In genomic region chr1:1687846-1688245, GRCh38 we compare ENCODE assay signal across 23 cellular contexts. TPM values are rescaled to one million over a fixed set of nuclear protein-coding genes. Genes with fewer than 3 reads are reported as not detected.
DNase-seq lines count a peak whose midpoint lies in the region; ATAC-seq and TF ChIP-seq lines count a peak whose summit lies in the region.
"Had no signal": no experiment of that assay in that cellular context is flagged by ENCODE, and none has a peak within 500 bp of the region (broad histone marks: within the 10 kb centered on the region; RNA-seq: fewer than 3 reads in every experiment).

No MANE protein-coding gene starts in this region.

- POLR2A ChIA-PET in SK-N-SH (lab: Yijun Ruan, JAX), result no interaction called here

- H2BK20ac ChIP-seq in H9 (ENCODE audit: low read depth, low read length, poor library complexity, severe bottlenecking), result no peak overlapping the region

- H3K23ac ChIP-seq in H9 (ENCODE audit: insufficient read length, low read depth, low read length), result no peak overlapping the region

- H3K36me3 Mint-ChIP-seq in H9 (ENCODE audit: insufficient read depth in 1 of 3, low read depth in 3 of 3), result peaks cover 8 to 10% (median 9%) of the 10 kb centered on the region in 3 experiments; a peak in 5 of 7 replicates
- H3K36me3 Mint-ChIP-seq in central memory CD8-positive, alpha-beta T cell (ENCODE audit: insufficient read depth), result peaks cover 25% of the 10 kb centered on the region
- peaks cover 17% of the 10 kb centered on the region for H3K36me3 Mint-ChIP-seq in neural progenitor cell

- peaks cover 10% of the 10 kb centered on the region for H3F3A ChIP-seq in SK-N-SH (replicated peaks; ENCODE audit: insufficient read depth)
- H3F3A ChIP-seq in neural progenitor cell (ENCODE audit: low read depth), result peaks cover 9% of the 10 kb centered on the region

- H3K4me3 ChIP-seq in SK-N-SH (ENCODE audit: low read depth in 2 of 2, low read length in 1 of 2) (no peak overlapping the region), neural progenitor cell (no peak overlapping the region), foreskin fibroblast (ENCODE audit: low read depth in 1 of 2, low read length in 2 of 2) (no peak overlapping the region), MG63 (no peak overlapping the region)
- H3K4me3 ChIP-seq: esophagus squamous epithelium, HAP-1, sigmoid colon, SJSA1, upper lobe of right lung had no signal

- H3K4me2 ChIP-seq in SK-N-SH (no peak overlapping the region), H9 (ENCODE audit: insufficient read depth, insufficient read length, low read length) (no peak overlapping the region), neural progenitor cell (no peak overlapping the region)

- no peak for ATAC-seq in SK-N-SH treated with all-trans-retinoic acid at 6 μM for 48 hours
- ATAC-seq in central memory CD8-positive, alpha-beta T cell (replicated peaks; ENCODE audit: extremely low read depth, poor library complexity, severe bottlenecking), result no peak
- ATAC-seq: stimulated activated naive CD8-positive, alpha-beta T cell treated with anti-CD3 and anti-CD28 coated beads, Interleukin-15, amount 100 ng/mL, for 72 hours; upper lobe of right lung had no signal

- H3K79me2 ChIP-seq in SK-N-SH (ENCODE audit: insufficient read depth) (peaks cover 64% of the 10 kb centered on the region), H9 (ENCODE audit: insufficient read depth, low read length) (peaks cover 2% of the 10 kb centered on the region; the same call in 1 of the 2 replicates), neural progenitor cell (ENCODE audit: low read depth) (peaks cover 69% of the 10 kb centered on the region)

- H2BK12ac ChIP-seq in H9 (ENCODE audit: insufficient read length, low read depth, low read length), result no peak overlapping the region

- no peak overlapping the region for H4K91ac ChIP-seq in H9 (ENCODE audit: insufficient read length, low read depth, low read length)

- peaks cover 13% of the 10 kb centered on the region; the same call in 1 of the 2 replicates for H4K20me1 ChIP-seq in SK-N-SH (ENCODE audit: insufficient read depth)
- no peaks in the 10 kb centered on the region for H4K20me1 ChIP-seq in H9 (ENCODE audit: control insufficient read depth, insufficient read depth, insufficient read length)
- peaks cover 39% of the 10 kb centered on the region for H4K20me1 ChIP-seq in neural progenitor cell (ENCODE audit: low read depth)

- TF ChIP-seq EP300 in SK-N-SH (IDR thresholded peaks at IDR 0.05; ENCODE audit: borderline replicate concordance in 1 of 2, low read depth in 1 of 2, low read length in 1 of 2), result no peak

- H3K9me2 ChIP-seq in SK-N-SH, result no peaks in the 10 kb centered on the region

- TF ChIP-seq RAD21 in SK-N-SH (IDR thresholded peaks at IDR 0.05; ENCODE audit: low read length), result no peak

- H3K56ac ChIP-seq in H9 (ENCODE audit: insufficient read length, low read depth, low read length), result no peak overlapping the region

- TF ChIP-seq CTCF in SK-N-SH (IDR thresholded peaks at IDR 0.05), result no peak
- no peak for TF ChIP-seq CTCF in H9 (conservative IDR thresholded peaks at IDR 0.05)
- no peak for TF ChIP-seq CTCF in neural progenitor cell (IDR thresholded peaks at IDR 0.05)
- no peak for TF ChIP-seq CTCF in foreskin fibroblast (IDR thresholded peaks at IDR 0.05; ENCODE audit: low read depth, low read length)

- CTCF ChIA-PET in SK-N-SH (lab: Yijun Ruan, JAX), result no interaction called here

- no peak overlapping the region for H2BK5ac ChIP-seq in H9 (ENCODE audit: insufficient read length, low read length)

- H3K27ac ChIP-seq in SK-N-SH (ENCODE audit: low read depth in 2 of 2, low read length in 1 of 2) (no peak overlapping the region), H9 (ENCODE audit: insufficient read length, low read depth, low read length) (no peak overlapping the region), neural progenitor cell (no peak overlapping the region)
- H3K27ac ChIP-seq: 22Rv1, SJSA1, upper lobe of right lung had no signal

- DNase-seq in SK-N-SH, result peak; percentile 5
- no peak for DNase-seq in H9
- no peak for DNase-seq in central memory CD8-positive, alpha-beta T cell (ENCODE audit: low spot score in 2 of 2)
- DNase-seq in neural progenitor cell (ENCODE audit: low spot score), result no peak
- no peak for DNase-seq in foreskin fibroblast
- DNase-seq in NOMO-1 (lab: John Stamatoyannopoulos, UW; ENCODE audit: unreplicated experiment in 2 of 2), result no peak
- DNase-seq in MG63, result no peak
- DNase-seq: anterior cingulate cortex; effector CD8-positive, alpha-beta T cell; esophagus squamous epithelium; midbrain; NCI-H1417; NCI-H2171; occipital lobe; OCI-M1; sigmoid colon; stimulated activated naive CD8-positive, alpha-beta T cell treated with anti-CD3 and anti-CD28 coated beads, Interleukin-15, amount 100 ng/mL, for 72 hours; upper lobe of right lung had no signal

- H3K4me1 ChIP-seq in SK-N-SH (ENCODE audit: control insufficient read depth in 1 of 2, insufficient read depth in 2 of 2, low read depth in 1 of 2, low read length in 1 of 2), result 0 out of 4 replicates have a peak, but pooled peaks cover 0 to 5% of the 10 kb centered on the region in 2 experiments
- peaks cover 5% of the 10 kb centered on the region; the same call in 1 of the 2 replicates for H3K4me1 ChIP-seq in H9 (ENCODE audit: insufficient read depth, low read length)
- no peaks in the 10 kb centered on the region for H3K4me1 ChIP-seq in neural progenitor cell
- H3K4me1 ChIP-seq: HAP-1 had no signal

- no peaks in the 10 kb centered on the region for H3K23me2 ChIP-seq in H9 (ENCODE audit: insufficient read length, low read depth, low read length, poor library complexity, severe bottlenecking)

- H3T11ph ChIP-seq in H9 (ENCODE audit: low read length), result no peak overlapping the region

- peaks cover 4% of the 10 kb centered on the region for H3K79me1 ChIP-seq in H9 (ENCODE audit: insufficient read depth, low read depth, low read length, poor library complexity, severe bottlenecking)

- no peak overlapping the region for H2BK15ac ChIP-seq in H9 (ENCODE audit: low read depth, low read length)

- H3K9me3 ChIP-seq in SK-N-SH, result no peaks in the 10 kb centered on the region
- no peaks in the 10 kb centered on the region for H3K9me3 ChIP-seq in H9 (ENCODE audit: control insufficient read depth, low read depth, low read length)
- H3K9me3 ChIP-seq in neural progenitor cell (ENCODE audit: low read depth), result no peaks in the 10 kb centered on the region
- H3K9me3 ChIP-seq in MG63, result no peaks in the 10 kb centered on the region
- H3K9me3 ChIP-seq: esophagus squamous epithelium, HAP-1, sigmoid colon, SJSA1, upper lobe of right lung had no signal

- H3K27me3 ChIP-seq in SK-N-SH (ENCODE audit: insufficient read depth) (no peaks in the 10 kb centered on the region), H9 (ENCODE audit: insufficient read depth, low read length) (no peaks in the 10 kb centered on the region), neural progenitor cell (no peaks in the 10 kb centered on the region), MG63 (no peaks in the 10 kb centered on the region)
- H3K27me3 ChIP-seq: esophagus squamous epithelium, sigmoid colon, SJSA1, upper lobe of right lung had no signal

- H3K9ac ChIP-seq in SK-N-SH, result no peak overlapping the region
- no peak overlapping the region for H3K9ac ChIP-seq in H9 (ENCODE audit: extremely low read depth, insufficient read length, low read length)
- H3K9ac ChIP-seq in neural progenitor cell, result no peak overlapping the region

- H4K5ac ChIP-seq in H9 (ENCODE audit: insufficient read length, low read depth, low read length), result no peak overlapping the region

- no peak overlapping the region for H3K18ac ChIP-seq in H9 (ENCODE audit: insufficient read length, low read depth, low read length)

- 92% methylated on average over 9 of the region's 9 CpGs for WGBS in SK-N-SH (ENCODE audit: low lambda C conversion rate)
- no CpG with 5 or more reads among the region's 9 CpGs for WGBS in H9 (ENCODE audit: extremely low coverage, insufficient read length, low lambda C conversion rate)

- H3K14ac ChIP-seq in H9 (ENCODE audit: insufficient read depth, low read length), result no peak overlapping the region

- no peak overlapping the region; a peak in 1 of 5 replicates for H3K4me3 Mint-ChIP-seq in H9
- no peak overlapping the region for H3K4me3 Mint-ChIP-seq in central memory CD8-positive, alpha-beta T cell
- peak overlapping the region; percentile 38 for H3K4me3 Mint-ChIP-seq in neural progenitor cell
- H3K4me3 Mint-ChIP-seq: B cell; stimulated activated naive CD8-positive, alpha-beta T cell treated with anti-CD3 and anti-CD28 coated beads, Interleukin-15, amount 100 ng/mL, for 72 hours had no signal

- no peaks in the 10 kb centered on the region for H3K36me3 ChIP-seq in SK-N-SH (replicated peaks in 1 of 2; ENCODE audit: control insufficient read depth in 1 of 2, insufficient read depth in 2 of 2, low read length in 1 of 2)
- H3K36me3 ChIP-seq in neural progenitor cell, result no peaks in the 10 kb centered on the region
- H3K36me3 ChIP-seq in MG63, result peaks cover 4% of the 10 kb centered on the region
- H3K36me3 ChIP-seq: HAP-1, upper lobe of right lung had no signal

- no peak overlapping the region for H2AK5ac ChIP-seq in H9 (ENCODE audit: insufficient read length, low read length)

- no peak overlapping the region for H2BK120ac ChIP-seq in H9 (ENCODE audit: low read depth, low read length, poor library complexity, severe bottlenecking)

- no peaks in the 10 kb centered on the region for H3K9me3 Mint-ChIP-seq in H9
- H3K9me3 Mint-ChIP-seq in central memory CD8-positive, alpha-beta T cell, result no peaks in the 10 kb centered on the region
- H3K9me3 Mint-ChIP-seq in neural progenitor cell, result peaks cover 2% of the 10 kb centered on the region
- H3K9me3 Mint-ChIP-seq: stimulated activated naive CD8-positive, alpha-beta T cell treated with anti-CD3 and anti-CD28 coated beads, Interleukin-15, amount 100 ng/mL, for 72 hours had no signal

- H3K4ac ChIP-seq in H9 (ENCODE audit: low read depth, low read length), result no peak overlapping the region

- peaks cover 17 to 18% of the 10 kb centered on the region in 2 experiments for H3K4me1 Mint-ChIP-seq in H9
- H3K4me1 Mint-ChIP-seq in central memory CD8-positive, alpha-beta T cell, result peaks cover 23% of the 10 kb centered on the region
- H3K4me1 Mint-ChIP-seq in neural progenitor cell, result peaks cover 8% of the 10 kb centered on the region

- H3K27ac Mint-ChIP-seq in H9 (peak overlapping the region; percentile 79 to 87 (median 83); a peak in 4 of 7 replicates), neural progenitor cell (peak overlapping the region; percentile 78)
- peak overlapping the region; percentile 19 for H3K27ac Mint-ChIP-seq in central memory CD8-positive, alpha-beta T cell (ENCODE audit: low read depth)
- H3K27ac Mint-ChIP-seq: B cell had no signal

- no peak overlapping the region for H4K8ac ChIP-seq in H9 (replicated peaks; ENCODE audit: insufficient read length, low read depth, low read length)

- H3K27me3 Mint-ChIP-seq in H9 (ENCODE audit: low read depth) (no peaks in the 10 kb centered on the region), neural progenitor cell (ENCODE audit: insufficient read depth, low read depth) (peaks cover 7% of the 10 kb centered on the region)
- no peaks in the 10 kb centered on the region for H3K27me3 Mint-ChIP-seq in central memory CD8-positive, alpha-beta T cell
- H3K27me3 Mint-ChIP-seq: B cell; stimulated activated naive CD8-positive, alpha-beta T cell treated with anti-CD3 and anti-CD28 coated beads, Interleukin-15, amount 100 ng/mL, for 72 hours had no signal

- H2AFZ ChIP-seq in SK-N-SH (ENCODE audit: low read depth) (no peak overlapping the region), H9 (ENCODE audit: low read length) (no peak overlapping the region), neural progenitor cell (replicated peaks) (no peak overlapping the region)

RNA-seq across cellular contexts. Expression of gene SLC35E2B, which starts 4.7 kb away (rescaled TPM):
- polyA plus RNA-seq in SK-N-SH (2012; rRNA removed), result 20.5 and 20.6 TPM in 2 replicates
- 15.5 and 19.2 TPM in 2 replicates for polyA plus RNA-seq in SK-N-SH (2012; cell fraction: cytosol; rRNA removed)
- 58.2 and 59.5 TPM in 2 replicates for polyA plus RNA-seq in SK-N-SH (2012; cell fraction: nucleus; rRNA removed)
- total RNA-seq in H9 (2021) (39.6 and 41.7 TPM in 2 replicates), neural progenitor cell (ENCODE audit: low replicate concordance) (49.4 and 71.6 TPM in 2 replicates)
- 14.2 and 21.7 TPM in 2 replicates for total RNA-seq in MG63 (2014; rRNA removed; shearing (Covaris generic); ENCODE audit: low replicate concordance)

RNA-seq across cellular contexts. Expression of gene CDK11B, which starts 29.0 kb away (rescaled TPM):
- 11.3 and 15.0 TPM in 2 replicates for polyA plus RNA-seq in SK-N-SH (2012; rRNA removed)
- polyA plus RNA-seq in SK-N-SH (2012; cell fraction: cytosol; rRNA removed), result 13.7 and 15.0 TPM in 2 replicates
- polyA plus RNA-seq in SK-N-SH (2012; cell fraction: nucleus; rRNA removed), result 31.3 and 32.9 TPM in 2 replicates
- 30.1 and 33.3 TPM in 2 replicates for total RNA-seq in H9 (2021)
- total RNA-seq in neural progenitor cell (ENCODE audit: low replicate concordance), result 12.6 and 16.9 TPM in 2 replicates
- total RNA-seq in MG63 (2014; rRNA removed; shearing (Covaris generic); ENCODE audit: low replicate concordance), result 4.5 and 12.8 TPM in 2 replicates

RNA-seq across cellular contexts. Expression of gene CDK11A, which starts 36.3 kb away (rescaled TPM):
- 22.0 and 24.0 TPM in 2 replicates for polyA plus RNA-seq in SK-N-SH (2012; rRNA removed)
- polyA plus RNA-seq in SK-N-SH (2012; cell fraction: cytosol; rRNA removed), result 9.6 and 10.1 TPM in 2 replicates
- 159 and 185 TPM in 2 replicates for polyA plus RNA-seq in SK-N-SH (2012; cell fraction: nucleus; rRNA removed)
- 49.5 and 50.1 TPM in 2 replicates for total RNA-seq in H9 (2021)
- total RNA-seq in neural progenitor cell (ENCODE audit: low replicate concordance), result 6.6 and 16.6 TPM in 2 replicates
- total RNA-seq in MG63 (2014; rRNA removed; shearing (Covaris generic); ENCODE audit: low replicate concordance), result 9.6 and 11.1 TPM in 2 replicates

RNA-seq across cellular contexts. Expression of gene MMP23B, which starts 55.9 kb away (rescaled TPM):
- 0.96 and 1.2 TPM in 2 replicates for polyA plus RNA-seq in SK-N-SH (2012; rRNA removed)
- polyA plus RNA-seq in SK-N-SH (2012; cell fraction: cytosol; rRNA removed), result 0.10 and 0.15 TPM in 2 replicates
- polyA plus RNA-seq in SK-N-SH (2012; cell fraction: nucleus; rRNA removed), result 9.6 and 17.1 TPM in 2 replicates
- 12.5 and 13.7 TPM in 2 replicates for total RNA-seq in H9 (2021)
- 4.2 and 4.7 TPM in 2 replicates for total RNA-seq in neural progenitor cell (ENCODE audit: low replicate concordance)
- 1.6 TPM in 1 of 2 replicates, not detected in the other for total RNA-seq in MG63 (2014; rRNA removed; shearing (Covaris generic); ENCODE audit: low replicate concordance)

Comparison
In these comparisons a context has a peak if more than half of its experiments do, and no peak if none do; other contexts are left out.
1. H3K27ac Mint-ChIP-seq: peak in every context shown above with its lines; median percentile 83 in H9; 78 in neural progenitor cell; 19 in central memory CD8-positive, alpha-beta T cell.